In genomic region chr20:63743210-63743970, GRCh38 we compare ENCODE assay signal across 30 cellular contexts. TPM values are rescaled to one million over a fixed set of nuclear protein-coding genes. Genes with fewer than 3 reads are reported as not detected.
DNase-seq lines count a peak whose midpoint lies in the region; ATAC-seq, FAIRE-seq and TF ChIP-seq lines count a peak whose summit lies in the region.
"Had no signal": no experiment of that assay in that cellular context is flagged by ENCODE, and none has a peak within 500 bp of the region (broad histone marks: within the 10 kb centered on the region; RNA-seq: fewer than 3 reads in every experiment).

No MANE protein-coding gene starts in this region.

- no peak for FAIRE-seq in H54 (lab: Jason Lieb, UNC)
- FAIRE-seq: pancreas had no signal

- no peaks in the 10 kb centered on the region for H3K36me3 ChIP-seq in CD4-positive, CD25-positive, alpha-beta regulatory T cell (ENCODE audit: control insufficient read depth, insufficient read depth, low read length)
- H3K36me3 ChIP-seq in GM23338 (ENCODE audit: insufficient read depth) (no peaks in the 10 kb centered on the region), neural progenitor cell (no peaks in the 10 kb centered on the region), lower lobe of right lung (peaks cover 36% of the 10 kb centered on the region)
- H3K36me3 ChIP-seq in CD8-positive, alpha-beta memory T cell (ENCODE audit: insufficient read depth, low read length): peaks cover 11% of the 10 kb centered on the region

- intact Hi-C loops in lower lobe of right lung (cut with DNase I): no loop called here

- H3K4me1 Mint-ChIP-seq in CD4-positive, CD25-positive, alpha-beta regulatory T cell: peaks cover 0 to 6% (median 0%) of the 10 kb centered on the region in 4 donors
- H3K4me1 Mint-ChIP-seq in GM23338 (no peaks in the 10 kb centered on the region; the same call in 2 of the 3 replicates), brain (no peaks in the 10 kb centered on the region), neural progenitor cell (peaks cover 2% of the 10 kb centered on the region)
- H3K4me1 Mint-ChIP-seq in CD8-positive, alpha-beta memory T cell: peaks cover 0 to 7% (median 0%) of the 10 kb centered on the region in 3 donors
- H3K4me1 Mint-ChIP-seq: activated CD4-positive, alpha-beta T cell treated with anti-CD3 and anti-CD28 coated beads for 36 hours; memory B cell had no signal

- H4K20me1 ChIP-seq in GM23338 (replicated peaks; ENCODE audit: insufficient read depth) (no peaks in the 10 kb centered on the region), neural progenitor cell (ENCODE audit: low read depth) (peaks cover 23% of the 10 kb centered on the region)

- H3K4me2 ChIP-seq in GM23338: no peak overlapping the region
- H3K4me2 ChIP-seq in neural progenitor cell: no peak overlapping the region
- H3K4me2 ChIP-seq: KMS-11 had no signal

- no peaks in the 10 kb centered on the region for H3K9me3 Mint-ChIP-seq in CD4-positive, CD25-positive, alpha-beta regulatory T cell
- H3K9me3 Mint-ChIP-seq in GM23338: no peaks in the 10 kb centered on the region; the same call in 2 of the 3 replicates
- H3K9me3 Mint-ChIP-seq in brain: no peaks in the 10 kb centered on the region
- H3K9me3 Mint-ChIP-seq in neural progenitor cell: no peaks in the 10 kb centered on the region
- no peaks in the 10 kb centered on the region for H3K9me3 Mint-ChIP-seq in CD8-positive, alpha-beta memory T cell
- H3K9me3 Mint-ChIP-seq: activated naive CD4-positive, alpha-beta T cell treated with anti-CD3 and anti-CD28 coated beads for 36 hours; CD4-positive, alpha-beta memory T cell; HFFc6; memory B cell; stimulated activated naive B cell treated with anti-CD40 and anti-IgM and Interleukin-4, amounts not matched to agents 10 μg/mL and 1 μg/mL and 100 μg/mL, for 72 hours; T-cell had no signal

- no peak for ATAC-seq in CD4-positive, CD25-positive, alpha-beta regulatory T cell (ENCODE audit: low read depth in 2 of 2)
- no peak for ATAC-seq in GM23338
- no peak for ATAC-seq in lower lobe of right lung
- ATAC-seq: activated CD4-positive, alpha-beta T cell treated with anti-CD3 and anti-CD28 coated beads for 36 hours; gastrocnemius medialis; pancreas; stimulated activated naive B cell treated with anti-CD40 and anti-IgM and Interleukin-4, amounts not matched to agents 10 μg/mL and 1 μg/mL and 100 μg/mL, for 72 hours; T-cell had no signal

- CTCF ChIA-PET in CD8-positive, alpha-beta memory T cell (lab: Charles Lee): interaction anchor here (1.2 to 1.4 kb wide), 2 partner anchors 8 to 36 kb away, joined by 3 read pairs; partner anchors contain the start of genes ARFRP1 and ZGPAT

- no peak overlapping the region for H3K4me3 ChIP-seq in CD4-positive, CD25-positive, alpha-beta regulatory T cell (ENCODE audit: low read depth, low read length)
- H3K4me3 ChIP-seq in GM23338 (no peak overlapping the region), neural progenitor cell (no peak overlapping the region), lower lobe of right lung (no peak overlapping the region)
- H3K4me3 ChIP-seq in CD8-positive, alpha-beta memory T cell (ENCODE audit: low read length): no peak overlapping the region
- H3K4me3 ChIP-seq: gastrocnemius medialis, pancreas, testis had no signal

- no peaks in the 10 kb centered on the region for H3K27me3 Mint-ChIP-seq in CD4-positive, CD25-positive, alpha-beta regulatory T cell
- peaks cover 5% of the 10 kb centered on the region for H3K27me3 Mint-ChIP-seq in GM23338 (ENCODE audit: insufficient read depth, low read depth, poor library complexity)
- no peaks in the 10 kb centered on the region for H3K27me3 Mint-ChIP-seq in brain
- peaks cover 6% of the 10 kb centered on the region for H3K27me3 Mint-ChIP-seq in neural progenitor cell (ENCODE audit: insufficient read depth, low read depth)
- H3K27me3 Mint-ChIP-seq in CD8-positive, alpha-beta memory T cell: no peaks in the 10 kb centered on the region
- H3K27me3 Mint-ChIP-seq: activated CD4-positive, alpha-beta T cell treated with anti-CD3 and anti-CD28 coated beads for 36 hours; CD4-positive, alpha-beta memory T cell; stimulated activated naive B cell treated with anti-CD40 and anti-IgM and Interleukin-4, amounts not matched to agents 10 μg/mL and 1 μg/mL and 100 μg/mL, for 72 hours; T-cell had no signal

- H3K4me1 ChIP-seq in CD4-positive, CD25-positive, alpha-beta regulatory T cell (ENCODE audit: control insufficient read depth, insufficient read depth, low read length, poor library complexity, severe bottlenecking): peaks cover 26% of the 10 kb centered on the region
- H3K4me1 ChIP-seq in GM23338 (ENCODE audit: insufficient read depth) (peaks cover 7% of the 10 kb centered on the region; the same call in 1 of the 2 replicates), neural progenitor cell (peaks cover 15% of the 10 kb centered on the region), lower lobe of right lung (peaks cover 23% of the 10 kb centered on the region)
- H3K4me1 ChIP-seq in CD8-positive, alpha-beta memory T cell (ENCODE audit: insufficient read depth, low read length): peaks cover 14% of the 10 kb centered on the region

- DNase-seq in CD4-positive, CD25-positive, alpha-beta regulatory T cell: no peak
- DNase-seq in GM23338 (ENCODE audit: low spot score): no peak
- DNase-seq in neural progenitor cell (ENCODE audit: low spot score): no peak
- DNase-seq in CD8-positive, alpha-beta memory T cell: no peak
- no peak for DNase-seq in lower lobe of right lung
- DNase-seq in NCI-H2171 (lab: John Stamatoyannopoulos, UW): no peak
- DNase-seq in H54 (ENCODE audit: insufficient read length, low spot score): no peak
- DNase-seq: activated CD4-positive, alpha-beta T cell treated with anti-CD3 and anti-CD28 coated beads for 36 hours; activated naive CD4-positive, alpha-beta T cell treated with anti-CD3 and anti-CD28 coated beads for 36 hours; activated T-cell treated with anti-CD3 and anti-CD28 coated beads, Interleukin-2, amount 50 U/mL, for 48 hours; anterior cingulate cortex; CD4-positive, alpha-beta memory T cell; DMS53; erythroblast; gastrocnemius medialis; GDM1; HFFc6; kidney glomerular epithelial cell; MV-4-11; NCI-H1694; NCI-H2227 treated with DMSO at 0.1 percent for 48 hours; NCI-H748 treated with DMSO at 0.1 percent for 48 hours; SIG-M5; stimulated activated naive B cell treated with anti-CD40 and anti-IgM and Interleukin-4, amounts not matched to agents 10 μg/mL and 1 μg/mL and 100 μg/mL, for 72 hours; T-cell; testis had no signal

- POLR2A ChIA-PET in CD8-positive, alpha-beta memory T cell (lab: Charles Lee): interaction anchor here (0.6 to 1.3 kb wide), 2 partner anchors 15 to 36 kb away, joined by 3 to 5 read pairs; partner anchors contain the start of genes ARFRP1 and ZGPAT

- no peaks in the 10 kb centered on the region for H3K79me2 ChIP-seq in GM23338 (replicated peaks; ENCODE audit: insufficient read depth)
- H3K79me2 ChIP-seq in neural progenitor cell (ENCODE audit: low read depth): peaks cover 8% of the 10 kb centered on the region

- H3K27ac Mint-ChIP-seq in CD4-positive, CD25-positive, alpha-beta regulatory T cell: no peak overlapping the region
- no peak overlapping the region for H3K27ac Mint-ChIP-seq in GM23338
- peak overlapping the region in 3 of 5 experiments; percentile 24 to 72 (median 41) for H3K27ac Mint-ChIP-seq in brain
- peak overlapping the region; percentile 39 for H3K27ac Mint-ChIP-seq in neural progenitor cell
- H3K27ac Mint-ChIP-seq in CD8-positive, alpha-beta memory T cell: peak overlapping the region in 4 of 8 donors; percentile 35 to 76 (median 63)
- H3K27ac Mint-ChIP-seq: activated CD4-positive, alpha-beta T cell treated with anti-CD3 and anti-CD28 coated beads for 36 hours; activated naive CD4-positive, alpha-beta T cell treated with anti-CD3 and anti-CD28 coated beads for 36 hours; HFFc6; memory B cell; stimulated activated naive B cell treated with anti-CD40 and anti-IgM and Interleukin-4, amounts not matched to agents 10 μg/mL and 1 μg/mL and 100 μg/mL, for 72 hours had no signal

- no peaks in the 10 kb centered on the region for H3K27me3 ChIP-seq in CD4-positive, CD25-positive, alpha-beta regulatory T cell (ENCODE audit: control insufficient read depth, insufficient read depth, low read length)
- H3K27me3 ChIP-seq in GM23338 (ENCODE audit: insufficient read depth): peaks cover 2% of the 10 kb centered on the region; the same call in 1 of the 2 replicates
- H3K27me3 ChIP-seq in neural progenitor cell: peaks cover 2% of the 10 kb centered on the region
- H3K27me3 ChIP-seq in CD8-positive, alpha-beta memory T cell (ENCODE audit: insufficient read depth, low read length, poor library complexity, severe bottlenecking): no peaks in the 10 kb centered on the region
- H3K27me3 ChIP-seq in lower lobe of right lung (ENCODE audit: low read depth): no peaks in the 10 kb centered on the region
- H3K27me3 ChIP-seq: gastrocnemius medialis, pancreas, testis had no signal

- H3K9me3 ChIP-seq in CD4-positive, CD25-positive, alpha-beta regulatory T cell (ENCODE audit: control insufficient read depth in 2 of 2, low read length in 2 of 2): no peaks in the 10 kb centered on the region
- no peaks in the 10 kb centered on the region for H3K9me3 ChIP-seq in neural progenitor cell (ENCODE audit: low read depth)
- no peaks in the 10 kb centered on the region for H3K9me3 ChIP-seq in CD8-positive, alpha-beta memory T cell (ENCODE audit: low read length)
- H3K9me3 ChIP-seq in lower lobe of right lung: no peaks in the 10 kb centered on the region
- H3K9me3 ChIP-seq: gastrocnemius medialis, pancreas, testis had no signal

- no peaks in the 10 kb centered on the region for H3K9me2 ChIP-seq in GM23338 (ENCODE audit: insufficient read depth)

- peak overlapping the region; percentile 9 to 82 (median 60) for H3K4me3 Mint-ChIP-seq in CD4-positive, CD25-positive, alpha-beta regulatory T cell
- no peak overlapping the region; the same call in 2 of the 3 replicates for H3K4me3 Mint-ChIP-seq in GM23338
- H3K4me3 Mint-ChIP-seq in brain: peak overlapping the region in 3 of 5 experiments; percentile 1 to 39 (median 10)
- peak overlapping the region; percentile 50 for H3K4me3 Mint-ChIP-seq in neural progenitor cell
- H3K4me3 Mint-ChIP-seq in CD8-positive, alpha-beta memory T cell: peak overlapping the region in 2 of 7 donors; percentile 33 to 74
- H3K4me3 Mint-ChIP-seq: activated CD4-positive, alpha-beta T cell treated with anti-CD3 and anti-CD28 coated beads for 36 hours; activated naive CD4-positive, alpha-beta T cell treated with anti-CD3 and anti-CD28 coated beads for 36 hours; HFFc6; memory B cell; stimulated activated naive B cell treated with anti-CD40 and anti-IgM and Interleukin-4, amounts not matched to agents 10 μg/mL and 1 μg/mL and 100 μg/mL, for 72 hours; T-cell had no signal

- H3K27ac ChIP-seq in CD4-positive, CD25-positive, alpha-beta regulatory T cell (ENCODE audit: insufficient read depth, low read length, poor library complexity, severe bottlenecking): no peak overlapping the region
- 0 out of 2 replicates have a peak overlapping the region, but pooled peaks have one; percentile 63 for H3K27ac ChIP-seq in GM23338 (ENCODE audit: low read depth)
- no peak overlapping the region for H3K27ac ChIP-seq in neural progenitor cell
- no peak overlapping the region for H3K27ac ChIP-seq in CD8-positive, alpha-beta memory T cell (ENCODE audit: low read depth, low read length)
- H3K27ac ChIP-seq in lower lobe of right lung: no peak overlapping the region
- H3K27ac ChIP-seq: KMS-11, pancreas had no signal

- no peak for TF ChIP-seq POLR2A in H54 (IDR thresholded peaks at IDR 0.05; ENCODE audit: low read depth, low read length)

- H3K9ac ChIP-seq in neural progenitor cell: no peak overlapping the region
- H3K9ac ChIP-seq: KMS-11 had no signal

- H3K36me3 Mint-ChIP-seq in CD4-positive, CD25-positive, alpha-beta regulatory T cell: no peaks in the 10 kb centered on the region
- H3K36me3 Mint-ChIP-seq in GM23338 (ENCODE audit: low read depth): peaks cover 8% of the 10 kb centered on the region
- peaks cover 10% of the 10 kb centered on the region for H3K36me3 Mint-ChIP-seq in brain
- peaks cover 4% of the 10 kb centered on the region for H3K36me3 Mint-ChIP-seq in neural progenitor cell
- peaks cover 0 to 11% (median 0%) of the 10 kb centered on the region in 3 donors for H3K36me3 Mint-ChIP-seq in CD8-positive, alpha-beta memory T cell
- H3K36me3 Mint-ChIP-seq: memory B cell, T-cell had no signal

- peaks cover 14% of the 10 kb centered on the region; the same call in 1 of the 2 replicates for H3F3A ChIP-seq in GM23338 (replicated peaks; ENCODE audit: low read depth)
- H3F3A ChIP-seq in neural progenitor cell (ENCODE audit: low read depth): peaks cover 36% of the 10 kb centered on the region

- no peak overlapping the region for H2AFZ ChIP-seq in GM23338
- H2AFZ ChIP-seq in neural progenitor cell (replicated peaks): no peak overlapping the region

- TF ChIP-seq CTCF in GM23338 (conservative IDR thresholded peaks at IDR 0.05; ENCODE audit: low read depth in 2 of 2) (no peak), brain (conservative IDR thresholded peaks at IDR 0.05) (no peak), neural progenitor cell (IDR thresholded peaks at IDR 0.05) (no peak), lower lobe of right lung (IDR thresholded peaks at IDR 0.05) (no peak)

RNA-seq across cellular contexts. Expression of gene SLC2A4RG, which starts 3.8 kb away (rescaled TPM):
- 110 TPM for total RNA-seq in CD4-positive, CD25-positive, alpha-beta regulatory T cell
- polyA plus RNA-seq in CD4-positive, CD25-positive, alpha-beta regulatory T cell: 1 to 10 TPM; 2.9 to 7.7 (median 4.5) TPM
- total RNA-seq in GM23338 (2014; rRNA removed; shearing (Covaris generic)): 33.8 and 42.0 TPM in 2 replicates
- 22.8 and 25.3 TPM in 2 replicates for polyA plus RNA-seq in GM23338 (2016; fragmentation: Nextera tagmentation; extraction: Ambion mirVana)
- 47.5 TPM for polyA plus RNA-seq in brain (ENCODE audit: insufficient read depth, low read depth, low replicate concordance)
- total RNA-seq in neural progenitor cell (ENCODE audit: low replicate concordance): 12.0 and 58.0 TPM in 2 replicates
- total RNA-seq in CD8-positive, alpha-beta memory T cell: 10 to 100 TPM; 37.5 to 40.6 TPM
- 7.8 TPM for polyA plus RNA-seq in CD8-positive, alpha-beta memory T cell
- 50.5 TPM for total RNA-seq in lower lobe of right lung

RNA-seq across cellular contexts. Expression of gene LIME1, which starts 6.9 kb away (rescaled TPM):
- total RNA-seq in CD4-positive, CD25-positive, alpha-beta regulatory T cell: 237 TPM
- polyA plus RNA-seq in CD4-positive, CD25-positive, alpha-beta regulatory T cell: 100 to 1,000 TPM; 338 to 547 (median 430) TPM
- 3.6 and 12.2 TPM in 2 replicates for total RNA-seq in GM23338 (2014; rRNA removed; shearing (Covaris generic))
- polyA plus RNA-seq in GM23338 (2016; fragmentation: Nextera tagmentation; extraction: Ambion mirVana) (4.7 and 7.4 TPM in 2 replicates), brain (ENCODE audit: insufficient read depth, low read depth, low replicate concordance) (5.6 TPM)
- total RNA-seq in neural progenitor cell (ENCODE audit: low replicate concordance) (0.47 and 10.9 TPM in 2 replicates), lower lobe of right lung (8.7 TPM)
- 10 to 100 TPM; 18.4 to 19.6 TPM for total RNA-seq in CD8-positive, alpha-beta memory T cell
- 366 TPM for polyA plus RNA-seq in CD8-positive, alpha-beta memory T cell

RNA-seq across cellular contexts. Expression of gene ZGPAT, which starts 35.6 kb away (rescaled TPM):
- total RNA-seq in CD4-positive, CD25-positive, alpha-beta regulatory T cell: 51.5 TPM
- 10 to 100 TPM; 34.0 to 43.2 (median 40.3) TPM for polyA plus RNA-seq in CD4-positive, CD25-positive, alpha-beta regulatory T cell
- total RNA-seq in GM23338 (2014; rRNA removed; shearing (Covaris generic)): 25.5 and 39.2 TPM in 2 replicates
- polyA plus RNA-seq in GM23338 (2016; fragmentation: Nextera tagmentation; extraction: Ambion mirVana): 21.5 and 25.0 TPM in 2 replicates
- 24.3 TPM for polyA plus RNA-seq in brain (ENCODE audit: insufficient read depth, low read depth, low replicate concordance)
- total RNA-seq in neural progenitor cell (ENCODE audit: low replicate concordance): 8.2 and 26.8 TPM in 2 replicates
- total RNA-seq in CD8-positive, alpha-beta memory T cell: 10 to 100 TPM; 29.7 to 29.9 TPM
- polyA plus RNA-seq in CD8-positive, alpha-beta memory T cell: 77.5 TPM
- total RNA-seq in lower lobe of right lung: 27.2 TPM

RNA-seq across cellular contexts. Expression of gene ARFRP1, which starts 35.6 kb away (rescaled TPM):
- total RNA-seq in CD4-positive, CD25-positive, alpha-beta regulatory T cell: 51.6 TPM
- polyA plus RNA-seq in CD4-positive, CD25-positive, alpha-beta regulatory T cell: 10 to 100 TPM; 56.6 to 65.7 (median 63.1) TPM
- 19.0 and 24.6 TPM in 2 replicates for total RNA-seq in GM23338 (2014; rRNA removed; shearing (Covaris generic))
- polyA plus RNA-seq in GM23338 (2016; fragmentation: Nextera tagmentation; extraction: Ambion mirVana) (16.7 and 18.6 TPM in 2 replicates), brain (ENCODE audit: insufficient read depth, low read depth, low replicate concordance) (49.6 TPM)
- total RNA-seq in neural progenitor cell (ENCODE audit: low replicate concordance) (18.3 and 32.6 TPM in 2 replicates), lower lobe of right lung (44.3 TPM)
- 10 to 100 TPM; 63.7 to 72.8 TPM for total RNA-seq in CD8-positive, alpha-beta memory T cell
- polyA plus RNA-seq in CD8-positive, alpha-beta memory T cell: 73.9 TPM

RNA-seq across cellular contexts. Expression of gene TNFRSF6B, which starts 46.9 kb away (rescaled TPM):
- total RNA-seq in CD4-positive, CD25-positive, alpha-beta regulatory T cell: not detected
- polyA plus RNA-seq in CD4-positive, CD25-positive, alpha-beta regulatory T cell: not detected
- 0.28 and 3.8 TPM in 2 replicates for total RNA-seq in GM23338 (2014; rRNA removed; shearing (Covaris generic))
- polyA plus RNA-seq in GM23338 (2016; fragmentation: Nextera tagmentation; extraction: Ambion mirVana) (not detected in 2 replicates), brain (ENCODE audit: insufficient read depth, low read depth, low replicate concordance) (7.1 TPM)
- total RNA-seq in neural progenitor cell (ENCODE audit: low replicate concordance) (0.25 TPM in 1 of 2 replicates, not detected in the other), lower lobe of right lung (5.3 TPM)
- not detected for total RNA-seq in CD8-positive, alpha-beta memory T cell
- 0.22 TPM for polyA plus RNA-seq in CD8-positive, alpha-beta memory T cell
- total RNA-seq: activated naive CD4-positive, alpha-beta T cell treated with anti-CD3 and anti-CD28 coated beads for 36 hours; CD4-positive, alpha-beta memory T cell had no signal
- polyA plus RNA-seq: CD4-positive, alpha-beta memory T cell had no signal

Comparison
In these comparisons a context has a peak if more than half of its experiments do, and no peak if none do; other contexts are left out.
1. H3K27ac Mint-ChIP-seq: peak in brain (3 of 5) and neural progenitor cell (single experiment); none in CD4-positive, CD25-positive, alpha-beta regulatory T cell (0 of 3) and GM23338 (single experiment).
2. RNA of gene LIME1, which starts 6.9 kb away (total RNA-seq): 237 TPM in CD4-positive, CD25-positive, alpha-beta regulatory T cell (single experiment); 18.4 to 19.6 TPM in CD8-positive, alpha-beta memory T cell, 3.6 to 12.2 TPM in GM23338, 8.7 TPM in lower lobe of right lung (single experiment) and 0.47 to 10.9 TPM in neural progenitor cell; every median in the first group is over 10 times any median in the second.